ENCODE assay signal across 8 cellular contexts in the genomic region with DNA sequence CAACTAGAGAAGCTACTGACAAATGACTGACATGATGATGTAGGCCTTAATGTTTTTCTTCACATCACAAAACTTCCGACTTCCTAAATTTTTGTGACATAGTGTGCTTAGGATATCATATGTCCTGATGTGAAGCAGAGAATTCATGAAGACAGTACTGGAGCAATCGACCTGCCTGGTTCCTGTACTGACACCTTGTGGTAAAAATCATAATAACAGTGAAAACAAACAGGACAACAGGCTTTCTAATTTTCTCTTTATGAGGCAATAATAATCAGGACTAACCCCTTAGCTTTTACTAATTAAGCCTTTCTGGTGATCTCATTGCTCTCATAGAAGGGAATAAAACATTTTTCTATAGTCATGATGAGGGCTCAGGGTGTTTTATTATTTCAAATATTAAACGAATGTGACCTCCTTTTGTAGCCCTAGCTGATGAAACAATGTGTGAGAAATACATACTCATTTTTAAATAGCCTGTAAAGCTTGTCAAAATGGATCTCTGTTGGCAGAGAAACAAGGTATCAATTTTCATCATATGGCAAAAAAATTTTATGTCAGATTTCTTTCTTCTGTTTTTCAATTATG.
A peak's percentile ranks its signal among the peaks of the same experiment; 100 is the strongest.
DNase-seq lines count a peak whose midpoint lies in the region; ATAC-seq and TF ChIP-seq lines count a peak whose summit lies in the region.

No MANE protein-coding gene starts in this region.

- BruUV-seq in PC-9 (replicated peaks; lab: Mats Ljungman, UMichigan) = no TSS peak

- DNase-seq in DMS79 treated with DMSO at 0.1 percent for 48 hours (lab: John Stamatoyannopoulos, UW) (peak; percentile 16), H4 (ENCODE audit: low spot score) (peak; percentile 6), PC-9 (no peak), foreskin keratinocyte (peak in 1 of 2 donors; percentile 8)
- DNase-seq in stimulated activated naive CD4-positive, alpha-beta T cell treated with Interleukin-2 at 50 U/mL for 16 hours (lab: John Stamatoyannopoulos, UW) = no peak

- CTCF ChIA-PET in PC-9 (lab: Charles Lee) = no interaction called here

- H3K4me2 ChIP-seq in PC-9 = no peak overlapping the region

- H3K9me2 ChIP-seq in PC-9 (ENCODE audit: insufficient read depth) = no peaks in the 10 kb centered on the region

- peak; percentile 60 for TF ChIP-seq CTCF in PC-9 (conservative IDR thresholded peaks at IDR 0.05)
- peak; percentile 52 for TF ChIP-seq CTCF in foreskin keratinocyte (conservative IDR thresholded peaks at IDR 0.05)

- intact Hi-C loops in PC-9 (cut with micrococcal nuclease; ENCODE audit: unreplicated experiment) = loop anchor here (5.0 kb wide), 1 partner anchor 146 kb away; no protein-coding TSS in a partner anchor

- 0 out of 2 replicates have a peak, but pooled peaks cover 2% of the 10 kb centered on the region for H3K27me3 ChIP-seq in PC-9 (ENCODE audit: insufficient read depth, low read depth)
- no peaks in the 10 kb centered on the region for H3K27me3 ChIP-seq in foreskin keratinocyte

- H3K4me1 ChIP-seq in PC-9 (replicated peaks; ENCODE audit: insufficient read depth) = no peaks in the 10 kb centered on the region
- H3K4me1 ChIP-seq in foreskin keratinocyte = no peaks in the 10 kb centered on the region

- POLR2A ChIA-PET in PC-9 (lab: Charles Lee; ENCODE audit: unreplicated experiment) = no interaction called here

- no peak overlapping the region for H2AFZ ChIP-seq in PC-9

- no peaks in the 10 kb centered on the region for H3F3A ChIP-seq in PC-9 (ENCODE audit: insufficient read depth, low read depth)

- no peaks in the 10 kb centered on the region for H3K36me3 ChIP-seq in PC-9 (ENCODE audit: low read depth)

- H3K27ac ChIP-seq in PC-9 (no peak overlapping the region), foreskin keratinocyte (no peak overlapping the region)

- no peak overlapping the region for H3K4me3 ChIP-seq in PC-9

- H3K9me3 ChIP-seq in PC-9 (ENCODE audit: insufficient read depth, low read depth) = no peaks in the 10 kb centered on the region

- ATAC-seq in foreskin keratinocyte (no peak), GM18873 (IDR thresholded peaks at IDR 0.05; ENCODE audit: low FRiP score, unreplicated experiment) (no peak), GM19023 (IDR thresholded peaks at IDR 0.05; ENCODE audit: unreplicated experiment) (no peak), HG02623 (IDR thresholded peaks at IDR 0.05; ENCODE audit: unreplicated experiment) (no peak)

- no peaks in the 10 kb centered on the region for H4K20me1 ChIP-seq in PC-9 (ENCODE audit: insufficient read depth)

- no peaks in the 10 kb centered on the region for H3K79me2 ChIP-seq in PC-9 (ENCODE audit: low read depth)

Comparison
In these comparisons a context has a peak if more than half of its experiments do, and no peak if none do; other contexts are left out.
1. DNase-seq: peak in DMS79 treated with DMSO at 0.1 percent for 48 hours (single experiment) and H4 (single experiment); none in PC-9 (0 of 2) and stimulated activated naive CD4-positive, alpha-beta T cell treated with Interleukin-2 at 50 U/mL for 16 hours (single experiment).